ENCODE assay signal across 9 cellular contexts in the genomic region with DNA sequence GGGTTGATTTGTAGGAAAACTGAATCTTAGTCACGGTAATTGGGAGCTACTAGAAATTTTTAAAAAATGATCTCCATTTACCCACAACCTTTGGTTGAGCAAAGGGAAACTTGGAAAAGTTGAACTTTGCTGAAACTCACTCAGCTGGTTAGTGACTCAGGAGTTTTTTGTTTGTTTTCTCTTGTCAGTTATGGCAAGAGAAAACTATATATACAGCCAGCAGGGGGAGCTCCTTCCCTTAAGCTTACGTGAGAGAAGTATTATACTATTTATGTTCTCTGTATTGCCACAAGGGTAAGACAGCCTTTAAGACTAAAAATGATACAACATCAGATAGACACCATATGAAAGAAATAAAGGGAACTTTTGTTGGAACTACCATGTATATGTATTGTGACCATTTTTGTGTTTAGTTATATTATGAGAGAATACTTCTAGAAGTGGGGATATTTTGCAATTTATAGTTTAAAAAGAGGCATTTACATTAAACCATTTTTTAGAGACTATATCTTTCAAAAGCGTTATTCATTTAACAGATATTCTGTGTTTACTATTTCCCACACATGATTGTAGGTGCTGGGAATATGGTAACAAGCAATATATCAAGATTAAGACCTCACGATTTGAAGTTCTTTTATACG. TPM values are rescaled to one million over a fixed set of nuclear protein-coding genes. Genes with fewer than 3 reads are reported as not detected.
DNase-seq lines count a peak whose midpoint lies in the region; ATAC-seq and TF ChIP-seq lines count a peak whose summit lies in the region.
"Had no signal": no experiment of that assay in that cellular context is flagged by ENCODE, and none has a peak within 500 bp of the region (broad histone marks: within the 10 kb centered on the region; RNA-seq: fewer than 3 reads in every experiment).

No MANE protein-coding gene starts in this region.

- no peak overlapping the region for H3K27ac ChIP-seq in CD4-positive, alpha-beta T cell (ENCODE audit: low read depth, low read length)
- H3K27ac ChIP-seq in VCaP (peak overlapping the region; percentile 31; the same call in 1 of the 2 replicates), dorsolateral prefrontal cortex (no peak overlapping the region)

- H3K27ac Mint-ChIP-seq in CD4-positive, alpha-beta T cell = no peak overlapping the region
- no peak overlapping the region for H3K27ac Mint-ChIP-seq in memory B cell
- H3K27ac Mint-ChIP-seq: activated naive CD4-positive, alpha-beta T cell treated with anti-CD3 and anti-CD28 coated beads, Interleukin-2, amount 50 U/mL, for 24 hours had no signal

- CTCF ChIA-PET in CD4-positive, alpha-beta T cell (lab: Charles Lee) = interaction anchor here (0.5 to 1.8 kb wide), 9 partner anchors 10 to 252 kb away, joined by 3 to 9 read pairs (median 4); no protein-coding TSS in a partner anchor

- no peak overlapping the region for H3K4me3 ChIP-seq in dorsolateral prefrontal cortex

- peaks cover 8% of the 10 kb centered on the region for H3K27me3 ChIP-seq in CD4-positive, alpha-beta T cell (ENCODE audit: control insufficient read depth, insufficient read depth, low read length)
- no peaks in the 10 kb centered on the region for H3K27me3 ChIP-seq in dorsolateral prefrontal cortex

- H3K36me3 Mint-ChIP-seq in CD4-positive, alpha-beta T cell (ENCODE audit: low read depth) = no peaks in the 10 kb centered on the region
- H3K36me3 Mint-ChIP-seq in memory B cell = peaks cover 2% of the 10 kb centered on the region
- H3K36me3 Mint-ChIP-seq: activated naive CD4-positive, alpha-beta T cell treated with anti-CD3 and anti-CD28 coated beads, Interleukin-2, amount 50 U/mL, for 24 hours had no signal

- intact Hi-C loops in CD4-positive, alpha-beta T cell (cut with DNase I, micrococcal nuclease) = no loop called here
- intact Hi-C loops in dorsolateral prefrontal cortex (cut with DNase I) = loop anchor here in 1 of 2 donors (5.0 kb wide), 1 partner anchor 326 kb away; a partner anchor contains a TSS

- H3K27me3 Mint-ChIP-seq in CD4-positive, alpha-beta T cell = peaks cover 19% of the 10 kb centered on the region
- H3K27me3 Mint-ChIP-seq in memory B cell = peaks cover 20% of the 10 kb centered on the region

- H3K9me3 Mint-ChIP-seq in CD4-positive, alpha-beta T cell = no peaks in the 10 kb centered on the region
- no peaks in the 10 kb centered on the region for H3K9me3 Mint-ChIP-seq in memory B cell
- H3K9me3 Mint-ChIP-seq: activated naive CD4-positive, alpha-beta T cell treated with anti-CD3 and anti-CD28 coated beads, Interleukin-2, amount 50 U/mL, for 24 hours had no signal

- POLR2A ChIA-PET in CD4-positive, alpha-beta T cell (lab: Charles Lee) = interaction anchor here (0.7 to 1.1 kb wide), 2 partner anchors 16 to 135 kb away, joined by 3 to 5 read pairs; no protein-coding TSS in a partner anchor

- peak; percentile 5 to 60 (median 36) for DNase-seq in CD4-positive, alpha-beta T cell
- DNase-seq in GM19240 (ENCODE audit: insufficient read length, low spot score) = peak; percentile 30
- DNase-seq in NCI-H2227 treated with DMSO at 0.1 percent for 48 hours (lab: John Stamatoyannopoulos, UW) = peak; percentile 80
- DNase-seq in dorsolateral prefrontal cortex = peak in 2 of 10 donors; percentile 39 to 54
- DNase-seq in memory B cell (ENCODE audit: low spot score in 2 of 2) = peak; percentile 58 to 59
- DNase-seq in stimulated activated naive CD8-positive, alpha-beta T cell treated with anti-CD3 and anti-CD28 coated beads, Interleukin-15, Interleukin-2, amounts not matched to agents 100 U/mL and 50 U/mL, for 24 hours = peak; percentile 65

- peak; percentile 96 for TF ChIP-seq CTCF in CD4-positive, alpha-beta T cell (IDR thresholded peaks at IDR 0.05)
- TF ChIP-seq CTCF in VCaP (conservative IDR thresholded peaks at IDR 0.05) = peak; percentile 96
- peak; percentile 66 to 91 (median 82) for TF ChIP-seq CTCF in dorsolateral prefrontal cortex (IDR thresholded peaks at IDR 0.05 in 54 of 56, conservative IDR thresholded peaks at IDR 0.05 in 2 of 56; ENCODE audit: low read depth in 1 of 56, partially characterized antibody in 56 of 56)

- no peaks in the 10 kb centered on the region for H3K4me1 Mint-ChIP-seq in CD4-positive, alpha-beta T cell (ENCODE audit: low read depth)
- no peaks in the 10 kb centered on the region for H3K4me1 Mint-ChIP-seq in memory B cell
- H3K4me1 Mint-ChIP-seq: activated naive CD4-positive, alpha-beta T cell treated with anti-CD3 and anti-CD28 coated beads, Interleukin-2, amount 50 U/mL, for 24 hours had no signal

- no peak overlapping the region for H3K4me3 Mint-ChIP-seq in CD4-positive, alpha-beta T cell
- H3K4me3 Mint-ChIP-seq in memory B cell = no peak overlapping the region
- H3K4me3 Mint-ChIP-seq: activated naive CD4-positive, alpha-beta T cell treated with anti-CD3 and anti-CD28 coated beads, Interleukin-2, amount 50 U/mL, for 24 hours had no signal

- H3K9me3 ChIP-seq in CD4-positive, alpha-beta T cell (ENCODE audit: control insufficient read depth, low read length) = no peaks in the 10 kb centered on the region

- ATAC-seq in CD4-positive, alpha-beta T cell (ENCODE audit: poor library complexity) = peak; percentile 93
- ATAC-seq in HG03432 (IDR thresholded peaks at IDR 0.05; ENCODE audit: unreplicated experiment) = peak; percentile 81
- peak; percentile 96 for ATAC-seq in memory B cell (ENCODE audit: low read depth)
- ATAC-seq in stimulated activated naive CD8-positive, alpha-beta T cell treated with anti-CD3 and anti-CD28 coated beads, Interleukin-15, Interleukin-2, amounts not matched to agents 100 U/mL and 50 U/mL, for 24 hours = peak; percentile 83

RNA-seq across cellular contexts. Expression of a gene that starts 28.1 kb away (rescaled TPM):
- total RNA-seq in CD4-positive, alpha-beta T cell = under 1 TPM; 0.28 to 0.49 TPM
- total RNA-seq in dorsolateral prefrontal cortex = 10 to 100 TPM in 119 of 120 experiments, 1 to 10 TPM in 1; 7.2 to 44.2 (median 29.7) TPM

RNA-seq across cellular contexts. Expression of a gene that starts 37.1 kb away (rescaled TPM):
- 10 to 100 TPM in 1 of 2 experiments, 1 to 10 TPM in 1; 8.7 to 10.0 TPM for total RNA-seq in CD4-positive, alpha-beta T cell
- total RNA-seq in dorsolateral prefrontal cortex = 10 to 100 TPM; 36.2 to 59.3 (median 44.6) TPM

Comparison
In these comparisons a context has a peak if more than half of its experiments do, and no peak if none do; other contexts are left out.
1. RNA of a gene that starts 28.1 kb away (total RNA-seq): 7.2 to 44.2 TPM in dorsolateral prefrontal cortex; 0.28 to 0.49 TPM in CD4-positive, alpha-beta T cell; every median in the first group is over 4 times any median in the second.
2. Peak in every context shown above with its lines, with median percentiles within 50 percentile points of each other: ATAC-seq and CTCF ChIP-seq.